ENCODE assay signal across 1 cellular context in genomic region chr2:81903534-81903933, GRCh38.
TF ChIP-seq lines count a peak whose summit lies in the region.

No MANE protein-coding gene starts in this region.

TF ChIP-seq in HepG2, 621 proteins besides CTCF, POLR2A, EP300 and RAD21 (continued from another document):
- TF ChIP-seq ZKSCAN8 (CRISPR knock-in tag; IDR thresholded peaks at IDR 0.05; ENCODE audit: borderline replicate concordance) (no peak), FOSL2 (CRISPR knock-in tag; IDR thresholded peaks at IDR 0.05) (no peak), JARID2 (CRISPR knock-in tag; IDR thresholded peaks at IDR 0.05; ENCODE audit: insufficient replicate concordance) (no peak), UBTF (CRISPR knock-in tag; IDR thresholded peaks at IDR 0.05) (no peak), MXD4 (CRISPR knock-in tag; IDR thresholded peaks at IDR 0.05) (no peak), SP5 (CRISPR knock-in tag; IDR thresholded peaks at IDR 0.05; ENCODE audit: borderline replicate concordance, low read depth) (no peak)
